ENCODE assay signal across 8 cellular contexts in the genomic region with DNA sequence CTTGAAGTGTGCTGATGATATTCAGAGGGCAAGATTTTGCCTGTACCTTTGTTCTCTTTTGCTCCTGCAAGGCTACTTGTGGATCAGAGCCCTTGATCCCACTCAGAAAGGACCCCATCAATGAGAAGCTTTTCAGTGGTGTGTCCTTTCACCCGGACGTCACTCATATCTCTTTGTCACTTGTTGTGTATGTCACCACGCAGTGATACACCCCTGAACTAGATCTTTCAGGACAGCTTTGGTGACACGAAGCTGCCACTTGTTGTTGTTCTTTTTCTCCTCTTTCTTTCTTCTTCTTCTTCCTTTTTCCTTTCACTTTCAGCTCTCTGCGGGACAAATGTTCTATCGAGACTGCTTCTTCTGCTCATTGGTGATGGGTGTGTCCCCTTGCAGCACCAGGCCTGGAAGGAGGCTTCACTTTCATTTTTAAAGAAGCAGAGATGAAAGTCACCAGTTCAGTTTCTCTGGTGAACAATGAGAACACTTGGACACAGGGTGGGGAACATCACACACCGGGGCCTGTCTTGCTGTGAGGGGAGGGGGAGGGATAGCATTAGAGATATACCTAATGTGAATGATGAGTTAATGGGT.
DNase-seq lines count a peak whose midpoint lies in the region; ATAC-seq and TF ChIP-seq lines count a peak whose summit lies in the region.

No MANE protein-coding gene starts in this region.

- intact Hi-C loops in heart right ventricle (cut with DNase I): no loop called here
- intact Hi-C loops in testis (cut with DNase I; ENCODE audit: low total_unique reads): no loop called here

- H3K9me3 Mint-ChIP-seq in T-cell: no peaks in the 10 kb centered on the region

- no peak overlapping the region for H3K18ac ChIP-seq in mesendoderm (ENCODE audit: low read length)

- no peak overlapping the region for H3K4ac ChIP-seq in mesendoderm (ENCODE audit: low read depth, low read length)

- H3K9me3 ChIP-seq in heart right ventricle (no peaks in the 10 kb centered on the region), testis (no peaks in the 10 kb centered on the region)

- no peak overlapping the region for H3K56ac ChIP-seq in mesendoderm (ENCODE audit: low read length)

- no peak overlapping the region for H3K4me2 ChIP-seq in mesendoderm (ENCODE audit: low read length)

- peaks cover 0 to 22% (median 6%) of the 10 kb centered on the region in 9 donors for H3K4me1 ChIP-seq in heart right ventricle
- H3K4me1 ChIP-seq in mesendoderm (ENCODE audit: control insufficient read depth, low read depth, low read length): peaks cover 3% of the 10 kb centered on the region
- H3K4me1 ChIP-seq in testis: no peaks in the 10 kb centered on the region

- H3K79me1 ChIP-seq in mesendoderm (ENCODE audit: low read length): no peaks in the 10 kb centered on the region

- POLR2A ChIA-PET in T-cell (lab: Charles Lee): interaction anchor here in 1 of 2 donors (0.7 kb wide), 1 partner anchor 165 kb away, joined by 4 read pairs; no protein-coding TSS in a partner anchor

- H3K4me1 Mint-ChIP-seq in T-cell: peaks cover 46 to 69% (median 50%) of the 10 kb centered on the region in 3 donors

- TF ChIP-seq POLR2A in testis (IDR thresholded peaks at IDR 0.05): no peak

- no peak overlapping the region for H2BK5ac ChIP-seq in mesendoderm (ENCODE audit: low read length)

- H3K36me3 ChIP-seq in heart right ventricle (peaks cover 0 to 6% (median 0%) of the 10 kb centered on the region in 9 donors), mesendoderm (ENCODE audit: control insufficient read depth, insufficient read depth, low read length) (no peaks in the 10 kb centered on the region), testis (ENCODE audit: low read depth, missing control alignments) (no peaks in the 10 kb centered on the region)

- TF ChIP-seq CTCF in heart right ventricle (IDR thresholded peaks at IDR 0.05) (no peak), testis (IDR thresholded peaks at IDR 0.05) (no peak)

- no peak overlapping the region for H2BK120ac ChIP-seq in mesendoderm (ENCODE audit: low read depth, low read length)

- CTCF ChIA-PET in T-cell (lab: Charles Lee): interaction anchor here in 1 of 2 donors (0.7 kb wide), 1 partner anchor 10 kb away, joined by 4 read pairs; no protein-coding TSS in a partner anchor

- H3K4me3 ChIP-seq in heart right ventricle (peak overlapping the region in 6 of 10 donors; percentile 3 to 29 (median 25)), mesendoderm (ENCODE audit: low read length) (no peak overlapping the region), testis (no peak overlapping the region)

- no peak overlapping the region for H2BK15ac ChIP-seq in mesendoderm (replicated peaks; ENCODE audit: low read depth)

- H2AK5ac ChIP-seq in mesendoderm (ENCODE audit: low read length): no peak overlapping the region

- peak; percentile 88 for ATAC-seq in HG02973 (IDR thresholded peaks at IDR 0.05; ENCODE audit: unreplicated experiment)
- ATAC-seq in T-cell (replicated peaks in 1 of 4): peak; percentile 77 to 84 (median 82)
- peak in 7 of 8 donors; percentile 33 to 82 (median 81) for ATAC-seq in heart right ventricle

- H3K27ac ChIP-seq in heart right ventricle (peak overlapping the region in 6 of 10 donors; percentile 12 to 76 (median 48)), mesendoderm (ENCODE audit: low read depth, low read length) (no peak overlapping the region), testis (no peak overlapping the region)

- no peak overlapping the region for H4K5ac ChIP-seq in mesendoderm (ENCODE audit: low read length)

- H3K9ac ChIP-seq in mesendoderm (ENCODE audit: low read length): no peak overlapping the region

- H4K8ac ChIP-seq in mesendoderm (ENCODE audit: low read depth, low read length): no peak overlapping the region

- H3K79me2 ChIP-seq in mesendoderm (ENCODE audit: control insufficient read depth, insufficient read depth, low read length): no peaks in the 10 kb centered on the region

- peaks cover 0 to 59% (median 0%) of the 10 kb centered on the region in 7 donors for H3K27me3 ChIP-seq in heart right ventricle
- no peaks in the 10 kb centered on the region for H3K27me3 ChIP-seq in mesendoderm (ENCODE audit: insufficient read depth, low read length, poor library complexity)
- H3K27me3 ChIP-seq in testis: no peaks in the 10 kb centered on the region

- peak overlapping the region; percentile 68 to 83 (median 79) for H3K4me3 Mint-ChIP-seq in T-cell

- no peak overlapping the region for H3K23ac ChIP-seq in mesendoderm (ENCODE audit: low read length)

- peak; percentile 31 for DNase-seq in activated CD4-positive, alpha-beta T cell treated with anti-CD3 and anti-CD28 coated beads for 48 hours
- DNase-seq in activated CD4-positive, alpha-beta T cell treated with anti-CD3 and anti-CD28 coated beads, Interleukin-2, amount 50 U/mL, for 1 hour: no peak
- DNase-seq in T-cell (peak in 22 of 34 experiments; percentile 9 to 58 (median 26)), heart right ventricle (no peak), SW 1271 (lab: John Stamatoyannopoulos, UW) (no peak), mesendoderm (no peak), testis (no peak)

- H3K36me3 Mint-ChIP-seq in T-cell: peaks cover 24% of the 10 kb centered on the region

- WGBS in heart right ventricle, 2 donors: 27 to 37% methylated on average over 7 of the region's 7 CpGs
- WGBS in mesendoderm (ENCODE audit: extremely low coverage, insufficient coverage, low lambda C conversion rate): no CpG with 5 or more reads among the region's 7 CpGs
- WGBS in testis, 2 donors: 34 to 52% methylated on average over 7 of the region's 7 CpGs

- H3K27ac Mint-ChIP-seq in T-cell: peak overlapping the region; percentile 96 to 97

- no peaks in the 10 kb centered on the region for H3K27me3 Mint-ChIP-seq in T-cell

Comparison
In these comparisons a context has a peak if more than half of its experiments do, and no peak if none do; other contexts are left out.
1. DNase-seq: peak in activated CD4-positive, alpha-beta T cell treated with anti-CD3 and anti-CD28 coated beads for 48 hours (single experiment) and T-cell (22 of 34); none in activated CD4-positive, alpha-beta T cell treated with anti-CD3 and anti-CD28 coated beads, Interleukin-2, amount 50 U/mL, for 1 hour (single experiment), heart right ventricle (0 of 2), SW 1271 (0 of 2), mesendoderm (single experiment) and testis (single experiment).
2. H3K27ac ChIP-seq: peak in heart right ventricle (6 of 10); none in mesendoderm (single experiment) and testis (0 of 2).
3. H3K4me3 ChIP-seq: peak in heart right ventricle (6 of 10); none in mesendoderm (single experiment) and testis (0 of 2).
4. Peak in every context shown above with its lines, with median percentiles within 50 percentile points of each other: ATAC-seq.